Comparison of ENCODE assay signal across 29 cellular contexts in genomic region chr7:155696747-155697146, GRCh38.
"Had no signal": no experiment of that assay in that cellular context is flagged by ENCODE, and none has a peak within 500 bp of the region (broad histone marks: within the 10 kb centered on the region; RNA-seq: fewer than 3 reads in every experiment).

No MANE protein-coding gene starts in this region.

- H3K27me3 ChIP-seq: adrenal gland, body of pancreas, colonic mucosa, dorsolateral prefrontal cortex, left lung, pancreas, sigmoid colon, suprapubic skin, tibial artery, upper lobe of right lung had no signal

- H3K36me3 ChIP-seq: prostate gland had no signal

- DNase-seq: activated CD4-positive, alpha-beta T cell treated with anti-CD3 and anti-CD28 coated beads, Interleukin-2, amount 10 ng/mL, durations not matched to agents 7 days and 5 days; activated CD4-positive, CD25-positive, alpha-beta regulatory T cell treated with anti-CD3 and anti-CD28 coated beads, Interleukin-2, amount 50 U/mL, for 72 hours; activated effector memory CD4-positive, alpha-beta T cell treated with anti-CD3 and anti-CD28 coated beads, Interleukin-2, amount 50 U/mL, for 16 hours; activated naive CD4-positive, alpha-beta T cell treated with anti-CD3 and anti-CD28 coated beads, Interleukin-2, amount 50 U/mL, for 16 hours; activated T-cell treated with anti-CD3 and anti-CD28 coated beads for 4 hours; activated T-cell treated with anti-CD3 and anti-CD28 coated beads, Interleukin-2, amount 50 U/mL, for 72 hours; adrenal gland; aorta; body of pancreas; cerebellar nuclear complex; colonic mucosa; dorsolateral prefrontal cortex; effector memory CD4-positive, alpha-beta T cell; left lung; lower lobe of right lung; nucleus accumbens; pancreas; retina; sigmoid colon; small intestine; stimulated activated CD4-positive, alpha-beta T cell treated with anti-CD3 and anti-CD28 coated beads, Interleukin-4, amount 100 ng/mL, for 4 hours; stimulated activated CD8-positive, alpha-beta memory T cell treated with anti-CD3 and anti-CD28 coated beads, Interleukin-4, amount 100 ng/mL, for 48 hours; stimulated activated naive CD4-positive, alpha-beta T cell; T-helper 2 cell; tibial artery; upper lobe of right lung had no signal

- H3K9me3 Mint-ChIP-seq: activated CD4-positive, alpha-beta T cell treated with anti-CD3 and anti-CD28 coated beads, Interleukin-2, amount 10 ng/mL, durations not matched to agents 7 days and 5 days; activated T-cell treated with anti-CD3 and anti-CD28 coated beads, Interleukin-2, amount 50 U/mL, for 72 hours; neural crest cell had no signal

- H3K4me1 ChIP-seq: lower lobe of right lung, prostate gland, suprapubic skin had no signal

- H3K9me3 ChIP-seq: body of pancreas, colonic mucosa, left lung, lower lobe of right lung, pancreas, prostate gland, sigmoid colon, suprapubic skin, tibial artery, upper lobe of right lung had no signal

- H3K27ac Mint-ChIP-seq: activated CD4-positive, alpha-beta T cell treated with anti-CD3 and anti-CD28 coated beads, Interleukin-2, amount 10 ng/mL, durations not matched to agents 7 days and 5 days had no signal

- H3K4me3 Mint-ChIP-seq: activated CD4-positive, alpha-beta T cell treated with anti-CD3 and anti-CD28 coated beads, Interleukin-2, amount 10 ng/mL, durations not matched to agents 7 days and 5 days; activated T-cell treated with anti-CD3 and anti-CD28 coated beads, Interleukin-2, amount 50 U/mL, for 72 hours; neural crest cell had no signal

- H3K4me3 ChIP-seq: adrenal gland, body of pancreas, colonic mucosa, dorsolateral prefrontal cortex, left lung, lower lobe of right lung, pancreas, prostate gland, sigmoid colon, suprapubic skin, tibial artery, upper lobe of right lung had no signal

- ATAC-seq: activated T-cell treated with anti-CD3 and anti-CD28 coated beads, Interleukin-2, amount 50 U/mL, for 72 hours; body of pancreas; left lung; lower lobe of right lung; pancreas; upper lobe of right lung had no signal

- H3K27me3 Mint-ChIP-seq: activated CD4-positive, alpha-beta T cell treated with anti-CD3 and anti-CD28 coated beads, Interleukin-2, amount 10 ng/mL, durations not matched to agents 7 days and 5 days had no signal

- H3K27ac ChIP-seq: adrenal gland, body of pancreas, colonic mucosa, dorsolateral prefrontal cortex, left lung, lower lobe of right lung, pancreas, prostate gland, sigmoid colon, suprapubic skin, tibial artery, upper lobe of right lung had no signal
